ENCODE assay signal across 8 cellular contexts in genomic region chr2:37652199-37652640, GRCh38. TPM values are rescaled to one million over a fixed set of nuclear protein-coding genes. Genes with fewer than 3 reads are reported as not detected.
DNase-seq lines count a peak whose midpoint lies in the region; ATAC-seq and TF ChIP-seq lines count a peak whose summit lies in the region.

No MANE protein-coding gene starts in this region.

- CTCF ChIA-PET in A673 (lab: Charles Lee), result no interaction called here
- CTCF ChIA-PET in activated naive CD4-positive, alpha-beta T cell treated with anti-CD3 and anti-CD28 coated beads, Interleukin-2, amount 10 ng/mL, durations not matched to agents 7 days and 5 days (lab: Charles Lee), result no interaction called here

- no peak overlapping the region for H3K23ac ChIP-seq in H9 (ENCODE audit: insufficient read length, low read depth, low read length)

- peaks cover 2% of the 10 kb centered on the region; the same call in 1 of the 2 replicates for H3K27me3 Mint-ChIP-seq in H9 (ENCODE audit: low read depth)
- H3K27me3 Mint-ChIP-seq in activated naive CD4-positive, alpha-beta T cell treated with anti-CD3 and anti-CD28 coated beads, Interleukin-2, amount 10 ng/mL, durations not matched to agents 7 days and 5 days, result no peaks in the 10 kb centered on the region
- no peaks in the 10 kb centered on the region for H3K27me3 Mint-ChIP-seq in T-helper 2 cell treated with Interferon-gamma antibody and Interleukin-4, amounts not matched to agents 5 μg/mL and 100 μg/mL, for 36 hours (ENCODE audit: low read depth)

- no peak overlapping the region for H2AK5ac ChIP-seq in H9 (ENCODE audit: insufficient read length, low read length)

- no peak overlapping the region for H2BK12ac ChIP-seq in H9 (ENCODE audit: insufficient read length, low read depth, low read length)

- POLR2A ChIA-PET in A673 (lab: Charles Lee; ENCODE audit: low non-redundant PET), result no interaction called here

- no peak overlapping the region for H4K5ac ChIP-seq in H9 (ENCODE audit: insufficient read length, low read depth, low read length)

- H2BK15ac ChIP-seq in H9 (ENCODE audit: low read depth, low read length), result no peak overlapping the region

- H3K27me3 ChIP-seq in A673 (replicated peaks; ENCODE audit: insufficient read depth, low read depth, low read length, poor library complexity) (no peaks in the 10 kb centered on the region), H9 (ENCODE audit: insufficient read depth, low read length) (peaks cover 2% of the 10 kb centered on the region; the same call in 1 of the 2 replicates), adipocyte (replicated peaks; ENCODE audit: control insufficient read depth, insufficient read depth, low read length) (no peaks in the 10 kb centered on the region), lower lobe of right lung (ENCODE audit: low read depth) (no peaks in the 10 kb centered on the region)

- no peak overlapping the region for H2BK120ac ChIP-seq in H9 (ENCODE audit: low read depth, low read length, poor library complexity, severe bottlenecking)

- no peaks in the 10 kb centered on the region for H4K20me1 ChIP-seq in H9 (ENCODE audit: control insufficient read depth, insufficient read depth, insufficient read length)

- H3K4me1 Mint-ChIP-seq in H9, result peaks cover 67 to 73% of the 10 kb centered on the region in 2 experiments
- H3K4me1 Mint-ChIP-seq in activated naive CD4-positive, alpha-beta T cell treated with anti-CD3 and anti-CD28 coated beads, Interleukin-2, amount 10 ng/mL, durations not matched to agents 7 days and 5 days, result peaks cover 78% of the 10 kb centered on the region
- peaks cover 53% of the 10 kb centered on the region for H3K4me1 Mint-ChIP-seq in T-helper 2 cell treated with Interferon-gamma antibody and Interleukin-4, amounts not matched to agents 5 μg/mL and 100 μg/mL, for 36 hours (ENCODE audit: low read depth)

- H2AFZ ChIP-seq in H9 (ENCODE audit: low read length), result no peak overlapping the region

- H3K56ac ChIP-seq in H9 (ENCODE audit: insufficient read length, low read depth, low read length), result no peak overlapping the region

- no peak overlapping the region for H3K4me3 Mint-ChIP-seq in H9
- no peak overlapping the region for H3K4me3 Mint-ChIP-seq in activated naive CD4-positive, alpha-beta T cell treated with anti-CD3 and anti-CD28 coated beads, Interleukin-2, amount 10 ng/mL, durations not matched to agents 7 days and 5 days
- no peak overlapping the region for H3K4me3 Mint-ChIP-seq in T-helper 2 cell treated with Interferon-gamma antibody and Interleukin-4, amounts not matched to agents 5 μg/mL and 100 μg/mL, for 36 hours

- no peak overlapping the region for H3K18ac ChIP-seq in H9 (ENCODE audit: insufficient read length, low read depth, low read length)

- BruUV-seq in A673 (replicated peaks; lab: Mats Ljungman, UMichigan), result no TSS peak

- peaks cover 28 to 55% (median 42%) of the 10 kb centered on the region in 3 experiments for H3K36me3 Mint-ChIP-seq in H9 (ENCODE audit: insufficient read depth in 1 of 3, low read depth in 3 of 3)
- peaks cover 51% of the 10 kb centered on the region for H3K36me3 Mint-ChIP-seq in activated naive CD4-positive, alpha-beta T cell treated with anti-CD3 and anti-CD28 coated beads, Interleukin-2, amount 10 ng/mL, durations not matched to agents 7 days and 5 days
- H3K36me3 Mint-ChIP-seq in T-helper 2 cell treated with Interferon-gamma antibody and Interleukin-4, amounts not matched to agents 5 μg/mL and 100 μg/mL, for 36 hours (ENCODE audit: low read depth), result peaks cover 35% of the 10 kb centered on the region

- H3K14ac ChIP-seq in H9 (ENCODE audit: insufficient read depth, low read length), result no peak overlapping the region

- H3T11ph ChIP-seq in H9 (ENCODE audit: low read length), result no peak overlapping the region

- no peak overlapping the region for H3K4me2 ChIP-seq in H9 (ENCODE audit: insufficient read depth, insufficient read length, low read length)

- TF ChIP-seq CTCF in A673 (conservative IDR thresholded peaks at IDR 0.05; ENCODE audit: low read depth, low read length) (no peak), H9 (conservative IDR thresholded peaks at IDR 0.05) (no peak), lower lobe of right lung (IDR thresholded peaks at IDR 0.05) (no peak)

- DNase-seq in A673 (ENCODE audit: low spot score), result peak; percentile 26
- no peak for DNase-seq in H9
- DNase-seq in adipocyte (ENCODE audit: low read depth), result peak; percentile 60
- DNase-seq in lower lobe of right lung, result peak; percentile 24
- DNase-seq in NCI-H1694 treated with DMSO at 0.1 percent for 48 hours (lab: John Stamatoyannopoulos, UW), result no peak
- no peak for DNase-seq in activated naive CD4-positive, alpha-beta T cell treated with anti-CD3 and anti-CD28 coated beads, Interleukin-2, amount 10 ng/mL, durations not matched to agents 7 days and 5 days
- no peak for DNase-seq in T-helper 2 cell treated with Interferon-gamma antibody and Interleukin-4, amounts not matched to agents 5 μg/mL and 100 μg/mL, for 36 hours (ENCODE audit: low spot score)

- H3K9me3 ChIP-seq in A673 (ENCODE audit: low read depth, low read length, poor library complexity, severe bottlenecking) (no peaks in the 10 kb centered on the region), H9 (ENCODE audit: control insufficient read depth, low read depth, low read length) (no peaks in the 10 kb centered on the region), adipocyte (ENCODE audit: control insufficient read depth, low read length) (no peaks in the 10 kb centered on the region), lower lobe of right lung (no peaks in the 10 kb centered on the region)

- no peak overlapping the region for H4K91ac ChIP-seq in H9 (ENCODE audit: insufficient read length, low read depth, low read length)

- H3K79me2 ChIP-seq in H9 (ENCODE audit: insufficient read depth, low read length), result peaks cover 11% of the 10 kb centered on the region; the same call in 1 of the 2 replicates

- H3K4ac ChIP-seq in H9 (ENCODE audit: low read depth, low read length), result no peak overlapping the region

- H3K23me2 ChIP-seq in H9 (ENCODE audit: insufficient read length, low read depth, low read length, poor library complexity, severe bottlenecking), result no peaks in the 10 kb centered on the region

- intact Hi-C loops in A673 (cut with micrococcal nuclease; ENCODE audit: unreplicated experiment) (no loop called here), lower lobe of right lung (cut with DNase I) (no loop called here)

- H3K27ac ChIP-seq in A673 (ENCODE audit: low read depth, low read length, poor library complexity, severe bottlenecking) (no peak overlapping the region), H9 (ENCODE audit: insufficient read length, low read depth, low read length) (no peak overlapping the region), lower lobe of right lung (peak overlapping the region; percentile 42)

- H3K4me3 ChIP-seq in A673 (ENCODE audit: low read depth, low read length, poor library complexity, severe bottlenecking), result no peak overlapping the region
- H3K4me3 ChIP-seq in adipocyte (ENCODE audit: low read length), result no peak overlapping the region
- no peak overlapping the region for H3K4me3 ChIP-seq in lower lobe of right lung

- H3K9ac ChIP-seq in H9 (ENCODE audit: extremely low read depth, insufficient read length, low read length) (no peak overlapping the region), adipocyte (ENCODE audit: low read length) (no peak overlapping the region)

- H3K4me1 ChIP-seq in A673 (ENCODE audit: insufficient read depth, low read length, poor library complexity, severe bottlenecking) (peaks cover 12% of the 10 kb centered on the region), H9 (ENCODE audit: insufficient read depth, low read length) (peaks cover 26% of the 10 kb centered on the region), adipocyte (ENCODE audit: control insufficient read depth, insufficient read depth, low read length) (peaks cover 47% of the 10 kb centered on the region), lower lobe of right lung (peaks cover 99% of the 10 kb centered on the region)

- no CpG with 5 or more reads among the region's 5 CpGs for WGBS in H9 (ENCODE audit: extremely low coverage, insufficient read length, low lambda C conversion rate)

- H3K36me3 ChIP-seq in A673 (ENCODE audit: insufficient read depth, low read length, poor library complexity, severe bottlenecking), result no peaks in the 10 kb centered on the region
- H3K36me3 ChIP-seq in adipocyte (ENCODE audit: control insufficient read depth, insufficient read depth, low read length, severe bottlenecking), result peaks cover 35% of the 10 kb centered on the region
- H3K36me3 ChIP-seq in lower lobe of right lung, result no peaks in the 10 kb centered on the region

- ATAC-seq in lower lobe of right lung (no peak), GM19395 (IDR thresholded peaks at IDR 0.05; ENCODE audit: unreplicated experiment) (no peak)

- no peak overlapping the region for H2BK5ac ChIP-seq in H9 (ENCODE audit: insufficient read length, low read length)

- peak overlapping the region; percentile 20 to 89 (median 81); a peak in 5 of 7 replicates for H3K27ac Mint-ChIP-seq in H9
- no peak overlapping the region for H3K27ac Mint-ChIP-seq in activated naive CD4-positive, alpha-beta T cell treated with anti-CD3 and anti-CD28 coated beads, Interleukin-2, amount 10 ng/mL, durations not matched to agents 7 days and 5 days
- H3K27ac Mint-ChIP-seq in T-helper 2 cell treated with Interferon-gamma antibody and Interleukin-4, amounts not matched to agents 5 μg/mL and 100 μg/mL, for 36 hours, result no peak overlapping the region

- peaks cover 17% of the 10 kb centered on the region for H3K79me1 ChIP-seq in H9 (ENCODE audit: insufficient read depth, low read depth, low read length, poor library complexity, severe bottlenecking)

- peaks cover 11 to 12% of the 10 kb centered on the region in 2 experiments for H3K9me3 Mint-ChIP-seq in H9
- H3K9me3 Mint-ChIP-seq in activated naive CD4-positive, alpha-beta T cell treated with anti-CD3 and anti-CD28 coated beads, Interleukin-2, amount 10 ng/mL, durations not matched to agents 7 days and 5 days, result peaks cover 16% of the 10 kb centered on the region
- peaks cover 14% of the 10 kb centered on the region for H3K9me3 Mint-ChIP-seq in T-helper 2 cell treated with Interferon-gamma antibody and Interleukin-4, amounts not matched to agents 5 μg/mL and 100 μg/mL, for 36 hours

- no peak overlapping the region for H4K8ac ChIP-seq in H9 (replicated peaks; ENCODE audit: insufficient read length, low read depth, low read length)

- H2BK20ac ChIP-seq in H9 (ENCODE audit: low read depth, low read length, poor library complexity, severe bottlenecking), result no peak overlapping the region

RNA-seq across cellular contexts. Expression of gene CDC42EP3, which starts 19.2 kb away (rescaled TPM):
- 12.2 TPM in 2 replicates for total RNA-seq in A673 (2021)
- 58.3 and 61.5 TPM in 2 replicates for total RNA-seq in H9 (2021)
- total RNA-seq in lower lobe of right lung, result 73.1 TPM

Comparison
In these comparisons a context has a peak if more than half of its experiments do, and no peak if none do; other contexts are left out.
1. DNase-seq: peak in A673 (single experiment), adipocyte (single experiment) and lower lobe of right lung (single experiment); none in H9 (single experiment), NCI-H1694 treated with DMSO at 0.1 percent for 48 hours (single experiment), activated naive CD4-positive, alpha-beta T cell treated with anti-CD3 and anti-CD28 coated beads, Interleukin-2, amount 10 ng/mL, durations not matched to agents 7 days and 5 days (single experiment) and T-helper 2 cell treated with Interferon-gamma antibody and Interleukin-4, amounts not matched to agents 5 μg/mL and 100 μg/mL, for 36 hours (single experiment).
2. H3K27ac Mint-ChIP-seq: peak in H9 (3 of 3); none in activated naive CD4-positive, alpha-beta T cell treated with anti-CD3 and anti-CD28 coated beads, Interleukin-2, amount 10 ng/mL, durations not matched to agents 7 days and 5 days (single experiment) and T-helper 2 cell treated with Interferon-gamma antibody and Interleukin-4, amounts not matched to agents 5 μg/mL and 100 μg/mL, for 36 hours (single experiment).